In the genomic region with DNA sequence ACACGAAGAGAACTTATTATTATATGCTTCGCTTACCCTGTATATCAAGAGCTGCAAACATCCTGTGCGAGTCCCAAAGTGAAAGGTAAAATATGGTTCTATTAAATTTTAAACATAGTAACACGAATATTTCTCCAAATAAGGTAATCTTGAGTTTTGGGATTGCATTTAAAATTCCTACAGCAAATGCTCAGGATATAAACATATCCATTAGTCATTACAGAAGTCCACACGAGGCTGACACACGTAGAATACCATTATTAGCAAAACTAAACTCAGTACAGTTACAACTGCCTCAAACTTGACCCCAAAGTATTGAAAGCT, we compare ENCODE assay signal across 8 cellular contexts. TPM values are rescaled to one million over a fixed set of nuclear protein-coding genes. Genes with fewer than 3 reads are reported as not detected.
DNase-seq lines count a peak whose midpoint lies in the region; ATAC-seq and TF ChIP-seq lines count a peak whose summit lies in the region.

No MANE protein-coding gene starts in this region.

- peak overlapping the region; percentile 96 for H3K4me3 Mint-ChIP-seq in WTC11

- H3K27ac ChIP-seq in DOHH2 (ENCODE audit: low read depth, low read length) (peak overlapping the region; percentile 59), upper lobe of right lung (peak overlapping the region; percentile 91)

- no peaks in the 10 kb centered on the region for H3K9me2 ChIP-seq in DOHH2 (replicated peaks; ENCODE audit: control insufficient read depth, low read length)

- H4K20me1 ChIP-seq in DOHH2 (ENCODE audit: control insufficient read depth, insufficient read depth, low read depth, low read length), result no peaks in the 10 kb centered on the region

- H3K36me3 ChIP-seq in DOHH2 (ENCODE audit: control insufficient read depth, low read length) (peaks cover 35% of the 10 kb centered on the region), kidney epithelial cell (ENCODE audit: control insufficient read depth, insufficient read depth, low read length) (no peaks in the 10 kb centered on the region), upper lobe of right lung (no peaks in the 10 kb centered on the region)

- peak overlapping the region; percentile 74 for H3K4me2 ChIP-seq in DOHH2 (ENCODE audit: low read length)

- H3K79me2 ChIP-seq in DOHH2 (ENCODE audit: control insufficient read depth, low read length), result peaks cover 50% of the 10 kb centered on the region

- H3K4me1 ChIP-seq in DOHH2 (ENCODE audit: control insufficient read depth, low read length) (peaks cover 80% of the 10 kb centered on the region), upper lobe of right lung (peaks cover 30% of the 10 kb centered on the region)

- no peaks in the 10 kb centered on the region for H3K27me3 Mint-ChIP-seq in WTC11 (ENCODE audit: low read depth)

- intact Hi-C loops in upper lobe of right lung (cut with DNase I), result no loop called here
- intact Hi-C loops in sciatic nerve (cut with DNase I), result loop anchor here (10.0 kb wide), 1 partner anchor 901 kb away; no protein-coding TSS in a partner anchor

- no peaks in the 10 kb centered on the region for H3K9me3 ChIP-seq in DOHH2 (ENCODE audit: control insufficient read depth, insufficient read depth, low read length)
- H3K9me3 ChIP-seq in upper lobe of right lung, result no peaks in the 10 kb centered on the region

- peak overlapping the region; percentile 83 for H3K4me3 ChIP-seq in DOHH2 (ENCODE audit: low read length)
- H3K4me3 ChIP-seq in kidney epithelial cell (ENCODE audit: low read depth, low read length), result peak overlapping the region; percentile 55
- peak overlapping the region; percentile 86 for H3K4me3 ChIP-seq in upper lobe of right lung

- no peak for TF ChIP-seq CTCF in DOHH2 (IDR thresholded peaks at IDR 0.05; ENCODE audit: low read depth, low read length, poor library complexity, severe bottlenecking)
- no peak for TF ChIP-seq CTCF in WTC11 (IDR thresholded peaks at IDR 0.05)
- no peak for TF ChIP-seq CTCF in kidney epithelial cell (IDR thresholded peaks at IDR 0.05; ENCODE audit: insufficient read depth, low read length, poor library complexity, severe bottlenecking)
- TF ChIP-seq CTCF in upper lobe of right lung (IDR thresholded peaks at IDR 0.05), result no peak

- H3K4me1 Mint-ChIP-seq in WTC11, result peaks cover 26% of the 10 kb centered on the region

- peak; percentile 1 for ATAC-seq in HG02759 (IDR thresholded peaks at IDR 0.05; ENCODE audit: unreplicated experiment)
- no peak for ATAC-seq in WTC11
- no peak for ATAC-seq in upper lobe of right lung
- ATAC-seq in sciatic nerve, result no peak
- no peak for ATAC-seq in GM18868 (IDR thresholded peaks at IDR 0.05; ENCODE audit: unreplicated experiment)

- H3K27ac Mint-ChIP-seq in WTC11, result no peak overlapping the region

- DNase-seq in WTC11 (ENCODE audit: low spot score) (no peak), kidney epithelial cell (ENCODE audit: low read depth) (no peak), upper lobe of right lung (no peak), sciatic nerve (ENCODE audit: low spot score) (no peak), cerebellum (ENCODE audit: low spot score) (no peak)

- CTCF ChIA-PET in WTC11 (lab: Charles Lee), result no interaction called here

- POLR2A ChIA-PET in WTC11 (lab: Charles Lee), result interaction anchor here (0.6 to 1.0 kb wide), 3 partner anchors 12 to 657 kb away, joined by 3 read pairs; no protein-coding TSS in a partner anchor

- no peaks in the 10 kb centered on the region for H3F3A ChIP-seq in DOHH2 (ENCODE audit: control insufficient read depth, insufficient read depth)

- H3K36me3 Mint-ChIP-seq in WTC11, result peaks cover 3% of the 10 kb centered on the region; the same call in 1 of the 2 replicates

- H3K9me3 Mint-ChIP-seq in WTC11, result peaks cover 5% of the 10 kb centered on the region; the same call in 1 of the 2 replicates

- H3K27me3 ChIP-seq in DOHH2 (ENCODE audit: control insufficient read depth, low read length) (no peaks in the 10 kb centered on the region), kidney epithelial cell (ENCODE audit: control insufficient read depth, insufficient read depth, low read length) (no peaks in the 10 kb centered on the region), upper lobe of right lung (no peaks in the 10 kb centered on the region)

TF ChIP-seq in WTC11, 78 proteins besides CTCF, POLR2A, EP300 and RAD21:
- TF ChIP-seq RELA (CRISPR knock-in tag; IDR thresholded peaks at IDR 0.05; ENCODE audit: borderline replicate concordance) (no peak), ZNF232 (CRISPR knock-in tag; IDR thresholded peaks at IDR 0.05) (no peak), PRRX2 (CRISPR knock-in tag; IDR thresholded peaks at IDR 0.05) (no peak), NFATC4 (CRISPR knock-in tag; IDR thresholded peaks at IDR 0.05) (no peak), GTF2I (CRISPR knock-in tag; conservative IDR thresholded peaks at IDR 0.05) (no peak), TEAD4 (CRISPR knock-in tag; IDR thresholded peaks at IDR 0.05) (no peak), NR2C2 (CRISPR knock-in tag; IDR thresholded peaks at IDR 0.05) (no peak)
- TF ChIP-seq, protein P1, sequence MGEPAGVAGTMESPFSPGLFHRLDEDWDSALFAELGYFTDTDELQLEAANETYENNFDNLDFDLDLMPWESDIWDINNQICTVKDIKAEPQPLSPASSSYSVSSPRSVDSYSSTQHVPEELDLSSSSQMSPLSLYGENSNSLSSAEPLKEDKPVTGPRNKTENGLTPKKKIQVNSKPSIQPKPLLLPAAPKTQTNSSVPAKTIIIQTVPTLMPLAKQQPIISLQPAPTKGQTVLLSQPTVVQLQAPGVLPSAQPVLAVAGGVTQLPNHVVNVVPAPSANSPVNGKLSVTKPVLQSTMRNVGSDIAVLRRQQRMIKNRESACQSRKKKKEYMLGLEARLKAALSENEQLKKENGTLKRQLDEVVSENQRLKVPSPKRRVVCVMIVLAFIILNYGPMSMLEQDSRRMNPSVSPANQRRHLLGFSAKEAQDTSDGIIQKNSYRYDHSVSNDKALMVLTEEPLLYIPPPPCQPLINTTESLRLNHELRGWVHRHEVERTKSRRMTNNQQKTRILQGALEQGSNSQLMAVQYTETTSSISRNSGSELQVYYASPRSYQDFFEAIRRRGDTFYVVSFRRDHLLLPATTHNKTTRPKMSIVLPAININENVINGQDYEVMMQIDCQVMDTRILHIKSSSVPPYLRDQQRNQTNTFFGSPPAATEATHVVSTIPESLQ (CRISPR knock-in tag; IDR thresholded peaks at IDR 0.05), result no peak
- TF ChIP-seq, protein P2, sequence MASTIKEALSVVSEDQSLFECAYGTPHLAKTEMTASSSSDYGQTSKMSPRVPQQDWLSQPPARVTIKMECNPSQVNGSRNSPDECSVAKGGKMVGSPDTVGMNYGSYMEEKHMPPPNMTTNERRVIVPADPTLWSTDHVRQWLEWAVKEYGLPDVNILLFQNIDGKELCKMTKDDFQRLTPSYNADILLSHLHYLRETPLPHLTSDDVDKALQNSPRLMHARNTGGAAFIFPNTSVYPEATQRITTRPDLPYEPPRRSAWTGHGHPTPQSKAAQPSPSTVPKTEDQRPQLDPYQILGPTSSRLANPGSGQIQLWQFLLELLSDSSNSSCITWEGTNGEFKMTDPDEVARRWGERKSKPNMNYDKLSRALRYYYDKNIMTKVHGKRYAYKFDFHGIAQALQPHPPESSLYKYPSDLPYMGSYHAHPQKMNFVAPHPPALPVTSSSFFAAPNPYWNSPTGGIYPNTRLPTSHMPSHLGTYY (CRISPR knock-in tag; IDR thresholded peaks at IDR 0.05), result no peak

RNA-seq across cellular contexts. Expression of a gene that starts 0.3 kb away (rescaled TPM):
- total RNA-seq in WTC11 (2021) (20.7 to 27.5 TPM (median 26.7 TPM) in 3 replicates), kidney epithelial cell (15.9 and 20.0 TPM in 2 replicates), upper lobe of right lung (33.2 TPM), sciatic nerve (45.1 TPM), cerebellum (47.0 TPM)
